24 cellular contexts compared by ENCODE assay signal in genomic region chr1:36567601-36568341, GRCh38.
DNase-seq lines count a peak whose midpoint lies in the region; ATAC-seq, FAIRE-seq and TF ChIP-seq lines count a peak whose summit lies in the region.
"Had no signal": no experiment of that assay in that cellular context is flagged by ENCODE, and none has a peak within 500 bp of the region (broad histone marks: within the 10 kb centered on the region; RNA-seq: fewer than 3 reads in every experiment).

No MANE protein-coding gene starts in this region.

- H2BK5ac ChIP-seq in H9 (ENCODE audit: insufficient read length, low read length) = no peak overlapping the region

- no peak overlapping the region for H3K27ac Mint-ChIP-seq in H9
- H3K27ac Mint-ChIP-seq in progenitor cell of endocrine pancreas = peak overlapping the region; percentile 82
- H3K27ac Mint-ChIP-seq in stimulated activated naive B cell treated with anti-CD40 and anti-IgM and Interleukin-4, amounts not matched to agents 10 μg/mL and 1 μg/mL and 100 μg/mL, for 72 hours = no peak overlapping the region
- H3K27ac Mint-ChIP-seq: activated CD4-positive, alpha-beta memory T cell treated with anti-CD3 and anti-CD28 coated beads for 36 hours; stimulated activated naive CD8-positive, alpha-beta T cell treated with anti-CD3 and anti-CD28 coated beads, Interleukin-15, Interleukin-2, amounts not matched to agents 100 ng/mL and 50 ng/mL, for 24 hours; WTC11 had no signal

- no CpG with 5 or more reads among the region's 11 CpGs for WGBS in H9 (ENCODE audit: extremely low coverage, insufficient read length, low lambda C conversion rate)

- no peak for FAIRE-seq in GM12891 (lab: Jason Lieb, UNC)
- FAIRE-seq: A204.1 had no signal

- no peaks in the 10 kb centered on the region for H3K27me3 ChIP-seq in H9 (ENCODE audit: insufficient read depth, low read length)

- no peaks in the 10 kb centered on the region for H4K20me1 ChIP-seq in H9 (ENCODE audit: control insufficient read depth, insufficient read depth, insufficient read length)

- no peak overlapping the region for H4K8ac ChIP-seq in H9 (replicated peaks; ENCODE audit: insufficient read length, low read depth, low read length)

- H3K56ac ChIP-seq in H9 (ENCODE audit: insufficient read length, low read depth, low read length) = no peak overlapping the region

- H3K27ac ChIP-seq in H9 (ENCODE audit: insufficient read length, low read depth, low read length) = no peak overlapping the region
- no peak overlapping the region for H3K27ac ChIP-seq in coronary artery
- H3K27ac ChIP-seq: cardiac muscle cell, epithelial cell of prostate, heart left ventricle, prostate gland, skin epidermis had no signal

- H3K27me3 Mint-ChIP-seq in H9 (ENCODE audit: low read depth) (peaks cover 9% of the 10 kb centered on the region), progenitor cell of endocrine pancreas (peaks cover 31% of the 10 kb centered on the region)
- peaks cover 23 to 28% of the 10 kb centered on the region in 2 donors for H3K27me3 Mint-ChIP-seq in stimulated activated naive B cell treated with anti-CD40 and anti-IgM and Interleukin-4, amounts not matched to agents 10 μg/mL and 1 μg/mL and 100 μg/mL, for 72 hours

- H3K9ac ChIP-seq in H9 (ENCODE audit: extremely low read depth, insufficient read length, low read length) = no peak overlapping the region

- H2BK120ac ChIP-seq in H9 (ENCODE audit: low read depth, low read length, poor library complexity, severe bottlenecking) = no peak overlapping the region

- H2AFZ ChIP-seq in H9 (ENCODE audit: low read length) = no peak overlapping the region

- H3K4me1 Mint-ChIP-seq in H9 (peaks cover 15 to 19% of the 10 kb centered on the region in 2 experiments), progenitor cell of endocrine pancreas (ENCODE audit: low read depth) (peaks cover 14% of the 10 kb centered on the region)
- H3K4me1 Mint-ChIP-seq in stimulated activated naive B cell treated with anti-CD40 and anti-IgM and Interleukin-4, amounts not matched to agents 10 μg/mL and 1 μg/mL and 100 μg/mL, for 72 hours = peaks cover 0 to 3% of the 10 kb centered on the region in 2 donors

- H3K79me1 ChIP-seq in H9 (ENCODE audit: insufficient read depth, low read depth, low read length, poor library complexity, severe bottlenecking) = no peaks in the 10 kb centered on the region

- no peak overlapping the region for H3K14ac ChIP-seq in H9 (ENCODE audit: insufficient read depth, low read length)

- no peak overlapping the region for H3K18ac ChIP-seq in H9 (ENCODE audit: insufficient read length, low read depth, low read length)

- no peaks in the 10 kb centered on the region for H3K9me3 ChIP-seq in H9 (ENCODE audit: control insufficient read depth, low read depth, low read length)
- H3K9me3 ChIP-seq: heart left ventricle, prostate gland had no signal

- H3K23ac ChIP-seq in H9 (ENCODE audit: insufficient read length, low read depth, low read length) = no peak overlapping the region

- H3K79me2 ChIP-seq in H9 (ENCODE audit: insufficient read depth, low read length) = no peaks in the 10 kb centered on the region

- H3K9me3 Mint-ChIP-seq in H9 (no peaks in the 10 kb centered on the region), progenitor cell of endocrine pancreas (ENCODE audit: low read depth) (no peaks in the 10 kb centered on the region)
- no peaks in the 10 kb centered on the region for H3K9me3 Mint-ChIP-seq in stimulated activated naive B cell treated with anti-CD40 and anti-IgM and Interleukin-4, amounts not matched to agents 10 μg/mL and 1 μg/mL and 100 μg/mL, for 72 hours
- H3K9me3 Mint-ChIP-seq: activated CD4-positive, alpha-beta memory T cell treated with anti-CD3 and anti-CD28 coated beads for 36 hours; stimulated activated naive CD8-positive, alpha-beta T cell treated with anti-CD3 and anti-CD28 coated beads, Interleukin-15, Interleukin-2, amounts not matched to agents 100 ng/mL and 50 ng/mL, for 24 hours; WTC11 had no signal

- no peaks in the 10 kb centered on the region for H3K23me2 ChIP-seq in H9 (ENCODE audit: insufficient read length, low read depth, low read length, poor library complexity, severe bottlenecking)

- H2BK20ac ChIP-seq in H9 (ENCODE audit: low read depth, low read length, poor library complexity, severe bottlenecking) = no peak overlapping the region

- no peak overlapping the region for H4K91ac ChIP-seq in H9 (ENCODE audit: insufficient read length, low read depth, low read length)

- TF ChIP-seq POLR2A in GM12891 (IDR thresholded peaks at IDR 0.05; ENCODE audit: low read depth, low read length) = no peak

- DNase-seq in NCI-H510A treated with DMSO at 0.1 percent for 48 hours (lab: John Stamatoyannopoulos, UW) (peak; percentile 49), NCI-H510A (lab: John Stamatoyannopoulos, UW) (no peak), H9 (peak; percentile 17), coronary artery (ENCODE audit: low spot score) (peak; percentile 49), progenitor cell of endocrine pancreas (ENCODE audit: low spot score, unreplicated experiment) (no peak), NCI-H1417 treated with DMSO at 0.1 percent for 48 hours (lab: John Stamatoyannopoulos, UW) (no peak), GM12891 (ENCODE audit: insufficient read length, low spot score) (no peak)
- no peak for DNase-seq in stimulated activated naive B cell treated with anti-CD40 and anti-IgM and Interleukin-4, amounts not matched to agents 10 μg/mL and 1 μg/mL and 100 μg/mL, for 72 hours
- DNase-seq: activated CD4-positive, alpha-beta memory T cell treated with anti-CD3 and anti-CD28 coated beads for 36 hours; activated gamma-delta T cell treated with Interleukin-2 at 50 U/mL for 16 hours; amniotic stem cell; DMS79; heart left ventricle; NCI-H1105; stimulated activated CD4-positive, alpha-beta T cell treated with anti-CD3 and anti-CD28 coated beads, Interleukin-2, amount 100 ng/mL, for 48 hours; T-helper 9 cell; trophoblast cell had no signal

- H3K4ac ChIP-seq in H9 (ENCODE audit: low read depth, low read length) = no peak overlapping the region

- H3K4me3 Mint-ChIP-seq in H9 (no peak overlapping the region), progenitor cell of endocrine pancreas (ENCODE audit: low read depth) (no peak overlapping the region)
- no peak overlapping the region for H3K4me3 Mint-ChIP-seq in stimulated activated naive B cell treated with anti-CD40 and anti-IgM and Interleukin-4, amounts not matched to agents 10 μg/mL and 1 μg/mL and 100 μg/mL, for 72 hours
- H3K4me3 Mint-ChIP-seq: activated CD4-positive, alpha-beta memory T cell treated with anti-CD3 and anti-CD28 coated beads for 36 hours; stimulated activated naive CD8-positive, alpha-beta T cell treated with anti-CD3 and anti-CD28 coated beads, Interleukin-15, Interleukin-2, amounts not matched to agents 100 ng/mL and 50 ng/mL, for 24 hours; WTC11 had no signal

- no peak overlapping the region for H2BK12ac ChIP-seq in H9 (ENCODE audit: insufficient read length, low read depth, low read length)

- no peak overlapping the region for H3K4me3 ChIP-seq in coronary artery
- H3K4me3 ChIP-seq: cardiac muscle cell, heart left ventricle, prostate gland, skin epidermis had no signal

- H3K36me3 Mint-ChIP-seq in H9 (ENCODE audit: insufficient read depth in 1 of 3, low read depth in 3 of 3) (no peaks in the 10 kb centered on the region), progenitor cell of endocrine pancreas (ENCODE audit: insufficient read depth) (no peaks in the 10 kb centered on the region)
- H3K36me3 Mint-ChIP-seq in stimulated activated naive B cell treated with anti-CD40 and anti-IgM and Interleukin-4, amounts not matched to agents 10 μg/mL and 1 μg/mL and 100 μg/mL, for 72 hours = no peaks in the 10 kb centered on the region
- H3K36me3 Mint-ChIP-seq: activated CD4-positive, alpha-beta memory T cell treated with anti-CD3 and anti-CD28 coated beads for 36 hours; WTC11 had no signal

- H3K4me1 ChIP-seq in H9 (ENCODE audit: insufficient read depth, low read length) = no peaks in the 10 kb centered on the region
- H3K4me1 ChIP-seq: heart left ventricle, prostate gland had no signal

- H3K4me2 ChIP-seq in H9 (ENCODE audit: insufficient read depth, insufficient read length, low read length) = no peak overlapping the region

- no peak overlapping the region for H3T11ph ChIP-seq in H9 (ENCODE audit: low read length)

- H2AK5ac ChIP-seq in H9 (ENCODE audit: insufficient read length, low read length) = no peak overlapping the region

- H2BK15ac ChIP-seq in H9 (ENCODE audit: low read depth, low read length) = no peak overlapping the region

- no peak overlapping the region for H4K5ac ChIP-seq in H9 (ENCODE audit: insufficient read length, low read depth, low read length)

- no peak for TF ChIP-seq CTCF in H9 (conservative IDR thresholded peaks at IDR 0.05)
- TF ChIP-seq CTCF in coronary artery (IDR thresholded peaks at IDR 0.05) = no peak
- TF ChIP-seq CTCF in progenitor cell of endocrine pancreas (IDR thresholded peaks at IDR 0.05; ENCODE audit: unreplicated experiment) = no peak

- no peak for ATAC-seq in stimulated activated naive B cell treated with anti-CD40 and anti-IgM and Interleukin-4, amounts not matched to agents 10 μg/mL and 1 μg/mL and 100 μg/mL, for 72 hours (replicated peaks)
- ATAC-seq: WTC11 had no signal

TF ChIP-seq in GM12891, 5 proteins besides CTCF, POLR2A, EP300 and RAD21:
- TF ChIP-seq TAF1 (IDR thresholded peaks at IDR 0.05; ENCODE audit: low read depth, low read length) = no peak
- no peak for TF ChIP-seq POLR2AphosphoS5 (IDR thresholded peaks at IDR 0.05; ENCODE audit: low read depth, low read length)
- no peak for TF ChIP-seq SPI1 (IDR thresholded peaks at IDR 0.05; ENCODE audit: low read depth, low read length)
- TF ChIP-seq POU2F2 (IDR thresholded peaks at IDR 0.05; ENCODE audit: low read depth, low read length) = no peak
- no peak for TF ChIP-seq PAX5 (IDR thresholded peaks at IDR 0.05; ENCODE audit: insufficient read depth, low read length, severe bottlenecking)

Comparison
In these comparisons a context has a peak if more than half of its experiments do, and no peak if none do; other contexts are left out.
1. DNase-seq: peak in NCI-H510A treated with DMSO at 0.1 percent for 48 hours (single experiment), H9 (single experiment) and coronary artery (single experiment); none in NCI-H510A (single experiment), progenitor cell of endocrine pancreas (single experiment), NCI-H1417 treated with DMSO at 0.1 percent for 48 hours (single experiment), GM12891 (single experiment) and stimulated activated naive B cell treated with anti-CD40 and anti-IgM and Interleukin-4, amounts not matched to agents 10 μg/mL and 1 μg/mL and 100 μg/mL, for 72 hours (single experiment).